Comparison of ENCODE assay signal across 13 cellular contexts in the genomic region with DNA sequence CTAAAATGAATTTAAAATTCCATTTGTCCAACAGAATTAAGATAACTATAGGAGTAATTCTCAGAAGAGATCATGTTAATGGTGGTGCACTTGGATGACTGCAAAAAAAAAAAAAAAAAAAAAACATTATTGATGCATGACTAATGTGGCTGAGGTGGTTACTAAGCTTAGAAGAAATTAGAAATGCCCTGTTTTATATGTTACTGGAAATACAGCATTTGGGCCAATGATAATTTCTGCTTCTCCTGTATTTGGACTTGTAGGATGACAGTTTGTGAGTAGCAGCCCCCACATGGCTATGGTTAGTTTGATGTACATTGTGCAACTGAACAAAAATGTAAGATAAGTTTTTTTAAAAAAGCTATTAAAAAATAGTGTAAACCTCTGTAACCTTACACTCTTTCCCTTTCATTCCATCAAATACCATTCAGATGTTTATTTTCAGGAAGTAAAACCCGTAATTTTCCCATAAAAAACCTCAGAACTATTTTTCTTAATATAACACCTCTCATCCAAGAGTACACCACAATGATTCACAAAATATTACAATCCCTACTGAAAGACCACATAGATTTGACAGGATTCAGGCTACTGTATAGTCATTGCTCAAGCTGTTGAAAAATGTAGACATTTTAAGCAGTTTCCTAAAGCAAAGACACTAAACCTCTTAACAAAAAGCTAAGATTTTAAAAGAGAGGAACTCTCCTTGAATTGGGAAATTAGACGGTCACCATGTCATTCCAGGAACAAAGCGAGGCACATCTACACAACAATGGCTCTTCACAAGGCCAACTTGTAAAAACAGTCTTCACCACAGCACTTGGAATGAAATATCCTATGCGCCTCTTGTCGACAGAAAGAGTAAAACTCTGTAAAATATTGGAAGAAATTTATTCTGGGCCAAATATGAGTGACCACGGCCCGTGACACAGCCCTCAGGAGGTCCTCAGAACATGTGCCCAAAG.
DNase-seq lines count a peak whose midpoint lies in the region; ATAC-seq and TF ChIP-seq lines count a peak whose summit lies in the region.
"Had no signal": no experiment of that assay in that cellular context is flagged by ENCODE, and none has a peak within 500 bp of the region (broad histone marks: within the 10 kb centered on the region; RNA-seq: fewer than 3 reads in every experiment).

No MANE protein-coding gene starts in this region.

- H3K4me1 ChIP-seq in breast epithelium, result no peaks in the 10 kb centered on the region
- H3K4me1 ChIP-seq: uterus had no signal

- intact Hi-C loops in breast epithelium (cut with DNase I; ENCODE audit: low total_unique reads), result no loop called here

- CTCF ChIA-PET in GM10248 (lab: Yijun Ruan, JAX) (interaction anchor here (1.6 kb wide), 1 partner anchor 9 kb away, joined by 3 read pairs; no protein-coding TSS in a partner anchor), HEK293T (lab: Yijun Ruan, JAX) (no interaction called here)

- no peaks in the 10 kb centered on the region for H3K9me3 ChIP-seq in breast epithelium
- H3K9me3 ChIP-seq: uterus had no signal

- ATAC-seq in GM21515 (IDR thresholded peaks at IDR 0.05; ENCODE audit: unreplicated experiment), result no peak

- H3K36me3 ChIP-seq in breast epithelium, result no peaks in the 10 kb centered on the region

- DNase-seq in AG09319 (ENCODE audit: extremely low read depth, low read depth) (peak; percentile 85), LHCN-M2 (ENCODE audit: low read depth) (peak; percentile 89), breast epithelium (ENCODE audit: low spot score in 2 of 2) (no peak), kidney tubule cell (ENCODE audit: low spot score) (peak; percentile 40), GM10248 (ENCODE audit: extremely low spot score) (no peak), NCI-H82 treated with DMSO at 0.1 percent for 48 hours (lab: John Stamatoyannopoulos, UW; ENCODE audit: unreplicated experiment) (no peak), HEK293T (ENCODE audit: extremely low spot score) (no peak)
- DNase-seq: activated T-cell treated with anti-CD3 and anti-CD28 coated beads, Interleukin-2, amount 50 U/mL, for 1 hour; NK-92 treated with Interleukin-12 subunit alpha and Interleukin-12 subunit beta, amount 100 ng/mL, for 24 hours; nucleus accumbens; uterus had no signal

- TF ChIP-seq CTCF in AG09319 (IDR thresholded peaks at IDR 0.05; ENCODE audit: low read depth, low read length), result no peak
- no peak for TF ChIP-seq CTCF in breast epithelium (IDR thresholded peaks at IDR 0.05)
- no peak for TF ChIP-seq CTCF in GM10248 (IDR thresholded peaks at IDR 0.05; ENCODE audit: control extremely low read depth, extremely low read depth, low read depth, missing control alignments)

- no peaks in the 10 kb centered on the region for H3K27me3 ChIP-seq in breast epithelium
- H3K27me3 ChIP-seq: uterus had no signal

- no peak overlapping the region for H3K4me3 ChIP-seq in breast epithelium
- H3K4me3 ChIP-seq: uterus had no signal

- TF ChIP-seq POLR2A in breast epithelium (IDR thresholded peaks at IDR 0.05), result no peak

- POLR2A ChIA-PET in GM10248 (lab: Yijun Ruan, JAX), result no interaction called here
- POLR2A ChIA-PET in HEK293T (lab: Yijun Ruan, JAX), result interaction anchor here (1.1 kb wide), 1 partner anchor 83 kb away, joined by 4 read pairs; the partner anchor contains the start of genes C6orf120 and WDR27

- peak overlapping the region; percentile 80 to 82 for H3K27ac ChIP-seq in breast epithelium
- H3K27ac ChIP-seq: C4-2B, uterus had no signal

TF ChIP-seq in HEK293T, 16 proteins besides CTCF, POLR2A, EP300 and RAD21:
- TF ChIP-seq FOXK2 (IDR thresholded peaks at IDR 0.05) (no peak), TARDBP (IDR thresholded peaks at IDR 0.05) (no peak), NFRKB (IDR thresholded peaks at IDR 0.05) (no peak), ARNT (IDR thresholded peaks at IDR 0.05) (no peak), PKNOX1 (IDR thresholded peaks at IDR 0.05) (no peak)

Comparison
In these comparisons a context has a peak if more than half of its experiments do, and no peak if none do; other contexts are left out.
1. DNase-seq: peak in AG09319 (single experiment), LHCN-M2 (single experiment) and kidney tubule cell (single experiment); none in breast epithelium (0 of 2), GM10248 (single experiment), NCI-H82 treated with DMSO at 0.1 percent for 48 hours (single experiment) and HEK293T (single experiment).